Comparison of ENCODE assay signal across 21 cellular contexts in the genomic region with DNA sequence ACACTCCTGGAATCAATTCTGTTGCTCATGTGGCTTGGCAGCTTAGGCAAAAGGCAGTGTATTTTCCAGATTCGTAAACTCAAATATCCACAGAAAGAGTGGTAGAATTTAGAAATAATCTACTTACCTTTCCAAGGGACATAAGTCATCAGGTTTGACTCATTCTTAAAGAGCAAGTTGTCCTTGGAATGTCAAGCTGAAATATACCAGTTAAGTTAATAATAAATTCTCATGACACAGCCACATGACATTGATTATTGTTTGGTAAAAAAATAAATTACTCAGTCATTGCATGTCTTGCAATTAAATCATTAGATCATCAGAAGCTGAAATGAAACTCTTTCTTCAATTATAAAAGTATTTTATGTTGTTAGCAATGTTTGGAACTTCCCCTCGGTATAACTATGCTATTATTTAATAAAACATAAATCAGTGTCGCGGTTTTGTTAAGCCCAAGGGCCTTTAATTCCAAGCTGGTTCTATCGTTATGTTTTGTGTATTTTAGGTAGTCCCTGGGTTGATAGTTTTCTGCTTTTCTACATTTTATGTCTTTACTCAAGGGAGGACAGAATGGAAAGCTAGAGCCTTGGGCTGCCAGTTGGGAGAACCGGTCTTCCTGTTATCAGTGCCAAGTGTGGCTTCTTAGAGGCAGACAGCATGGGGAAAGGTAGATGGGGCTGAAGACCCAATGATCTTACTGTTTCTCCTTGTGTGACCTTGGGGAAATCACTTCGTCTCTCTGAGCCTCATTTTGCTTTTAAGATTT.
"Had no signal": no experiment of that assay in that cellular context is flagged by ENCODE, and none has a peak within 500 bp of the region (broad histone marks: within the 10 kb centered on the region; RNA-seq: fewer than 3 reads in every experiment).

No MANE protein-coding gene starts in this region.

- H3K9me3 ChIP-seq: esophagus squamous epithelium, right lobe of liver, testis, tibial nerve, upper lobe of right lung had no signal

- H3K9me3 Mint-ChIP-seq: central memory CD8-positive, alpha-beta T cell; nephron progenitor cell; stimulated activated memory B cell treated with anti-CD40 and anti-IgM and Interleukin-4, amounts not matched to agents 10 μg/mL and 1 μg/mL and 100 μg/mL, for 72 hours; stimulated activated naive CD8-positive, alpha-beta T cell treated with anti-CD3 and anti-CD28 coated beads, Interleukin-15, amount 100 ng/mL, for 72 hours had no signal

- H3K27ac ChIP-seq: dorsolateral prefrontal cortex, epithelial cell of prostate, esophagus squamous epithelium, foreskin keratinocyte, right lobe of liver, testis, tibial nerve, upper lobe of right lung had no signal

- DNase-seq: cortex of kidney; dorsolateral prefrontal cortex; effector memory CD4-positive, alpha-beta T cell; esophagus squamous epithelium; foreskin keratinocyte; immature natural killer cell; mesendoderm; naive thymus-derived CD4-positive, alpha-beta T cell; nephron progenitor cell; right lobe of liver; stimulated activated CD4-positive, alpha-beta T cell treated with anti-CD3 and anti-CD28 coated beads, Interleukin-4, amount 100 ng/mL, for 1 hour; stimulated activated CD8-positive, alpha-beta memory T cell treated with anti-CD3 and anti-CD28 coated beads, Interleukin-4, amount 100 ng/mL, for 48 hours; stimulated activated naive CD8-positive, alpha-beta T cell treated with anti-CD3 and anti-CD28 coated beads, Interleukin-15, amount 100 ng/mL, for 72 hours; testis; upper lobe of right lung had no signal

- H3K4me3 Mint-ChIP-seq: central memory CD8-positive, alpha-beta T cell; immature natural killer cell; naive thymus-derived CD4-positive, alpha-beta T cell; nephron progenitor cell; stimulated activated memory B cell treated with anti-CD40 and anti-IgM and Interleukin-4, amounts not matched to agents 10 μg/mL and 1 μg/mL and 100 μg/mL, for 72 hours; stimulated activated naive CD8-positive, alpha-beta T cell treated with anti-CD3 and anti-CD28 coated beads, Interleukin-15, amount 100 ng/mL, for 72 hours had no signal

- H3K4me3 ChIP-seq: dorsolateral prefrontal cortex, esophagus squamous epithelium, right lobe of liver, testis, tibial nerve, upper lobe of right lung had no signal

- H3K4me1 ChIP-seq: right lobe of liver, testis, tibial nerve, upper lobe of right lung had no signal

- FAIRE-seq: endometrium had no signal

- H3K27me3 Mint-ChIP-seq: progenitor cell of endocrine pancreas; stimulated activated memory B cell treated with anti-CD40 and anti-IgM and Interleukin-4, amounts not matched to agents 10 μg/mL and 1 μg/mL and 100 μg/mL, for 72 hours had no signal

- H3K36me3 ChIP-seq: esophagus squamous epithelium, right lobe of liver, tibial nerve, upper lobe of right lung had no signal

- H3K36me3 Mint-ChIP-seq: immature natural killer cell; naive thymus-derived CD4-positive, alpha-beta T cell; stimulated activated memory B cell treated with anti-CD40 and anti-IgM and Interleukin-4, amounts not matched to agents 10 μg/mL and 1 μg/mL and 100 μg/mL, for 72 hours had no signal

- H3K27ac Mint-ChIP-seq: immature natural killer cell; naive thymus-derived CD4-positive, alpha-beta T cell; nephron progenitor cell; stimulated activated memory B cell treated with anti-CD40 and anti-IgM and Interleukin-4, amounts not matched to agents 10 μg/mL and 1 μg/mL and 100 μg/mL, for 72 hours; stimulated activated naive CD8-positive, alpha-beta T cell treated with anti-CD3 and anti-CD28 coated beads, Interleukin-15, amount 100 ng/mL, for 72 hours had no signal

- H3K27me3 ChIP-seq: esophagus squamous epithelium, right lobe of liver, testis, tibial nerve, upper lobe of right lung had no signal

- ATAC-seq: foreskin keratinocyte; naive thymus-derived CD4-positive, alpha-beta T cell; right lobe of liver; stimulated activated naive CD8-positive, alpha-beta T cell treated with anti-CD3 and anti-CD28 coated beads, Interleukin-15, amount 100 ng/mL, for 72 hours; upper lobe of right lung had no signal

- H3K4me1 Mint-ChIP-seq: central memory CD8-positive, alpha-beta T cell; immature natural killer cell; naive thymus-derived CD4-positive, alpha-beta T cell; stimulated activated memory B cell treated with anti-CD40 and anti-IgM and Interleukin-4, amounts not matched to agents 10 μg/mL and 1 μg/mL and 100 μg/mL, for 72 hours had no signal
